18 cellular contexts compared by ENCODE assay signal in the genomic region with DNA sequence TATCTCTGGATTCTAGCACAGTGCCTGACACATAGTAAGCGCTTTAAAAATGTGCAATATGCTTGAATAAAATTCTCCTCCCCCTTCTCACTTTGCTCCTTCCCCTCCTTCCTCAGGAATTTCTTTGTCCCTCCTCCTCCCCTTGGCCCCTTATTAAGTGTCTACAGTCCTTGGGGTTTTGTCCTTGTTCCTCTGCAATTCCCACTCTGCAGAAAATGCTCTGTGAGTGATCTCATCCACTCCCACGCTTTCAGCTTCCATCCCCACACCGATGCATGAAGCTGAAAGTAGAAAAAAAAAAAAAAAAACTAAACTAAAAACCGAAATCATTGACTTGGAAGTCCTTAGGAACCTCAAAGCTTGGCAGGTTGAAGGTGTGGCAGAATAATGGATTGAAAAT.
DNase-seq lines count a peak whose midpoint lies in the region; ATAC-seq and TF ChIP-seq lines count a peak whose summit lies in the region.
"Had no signal": no experiment of that assay in that cellular context is flagged by ENCODE, and none has a peak within 500 bp of the region (broad histone marks: within the 10 kb centered on the region; RNA-seq: fewer than 3 reads in every experiment).

No MANE protein-coding gene starts in this region.

- intact Hi-C loops in A673 (cut with micrococcal nuclease; ENCODE audit: unreplicated experiment), result loop anchor here (1.0 to 5.0 kb wide), 5 partner anchors 79 to 559 kb away; no protein-coding TSS in a partner anchor
- intact Hi-C loops in naive thymus-derived CD4-positive, alpha-beta T cell (cut with micrococcal nuclease), result loop anchor here (2.0 to 10.0 kb wide), 5 partner anchors 49 to 561 kb away; no protein-coding TSS in a partner anchor

- CTCF ChIA-PET in A673 (lab: Charles Lee), result no interaction called here
- CTCF ChIA-PET in naive thymus-derived CD4-positive, alpha-beta T cell (lab: Charles Lee), result interaction anchor here (0.6 to 0.7 kb wide), 3 partner anchors 117 to 717 kb away, joined by 3 to 4 read pairs (median 3); no protein-coding TSS in a partner anchor

- no TSS peak for BruUV-seq in A673 (replicated peaks; lab: Mats Ljungman, UMichigan)

- peak; percentile 68 for DNase-seq in A673 (ENCODE audit: low spot score)
- DNase-seq in SK-N-MC (ENCODE audit: low read depth, low spot score), result no peak
- DNase-seq in islet precursor cell, result peak; percentile 14
- DNase-seq in cortex of kidney (lab: John Stamatoyannopoulos, UW), result no peak
- no peak for DNase-seq in naive thymus-derived CD4-positive, alpha-beta T cell
- DNase-seq in NCI-H345 (lab: John Stamatoyannopoulos, UW), result no peak
- DNase-seq: Calu3; CD8-positive, alpha-beta T cell; DMS79 treated with DMSO at 0.1 percent for 48 hours; GF-D8; H9 had no signal

- H3K27ac ChIP-seq in A673 (ENCODE audit: low read depth, low read length, poor library complexity, severe bottlenecking), result peak overlapping the region; percentile 78
- H3K27ac ChIP-seq in SK-N-MC, result peak overlapping the region; percentile 85; the same call in 1 of the 2 replicates
- H3K27ac ChIP-seq in naive thymus-derived CD4-positive, alpha-beta T cell (ENCODE audit: low read depth, low read length), result no peak overlapping the region
- H3K27ac ChIP-seq: 22Rv1; A549; BLaER1 treated with 17β-estradiol and CSF1 and Interleukin-3, amounts not matched to agents 10 nM and 100 nM; HL-60 had no signal

- peaks cover 3% of the 10 kb centered on the region for H3K9me3 Mint-ChIP-seq in stimulated activated memory B cell treated with anti-CD40 and anti-IgM and Interleukin-4, amounts not matched to agents 10 μg/mL and 1 μg/mL and 100 μg/mL, for 72 hours
- peaks cover 0 to 4% (median 0%) of the 10 kb centered on the region in 11 donors for H3K9me3 Mint-ChIP-seq in naive thymus-derived CD4-positive, alpha-beta T cell
- H3K9me3 Mint-ChIP-seq: CD8-positive, alpha-beta T cell had no signal

- H3K27me3 Mint-ChIP-seq in stimulated activated memory B cell treated with anti-CD40 and anti-IgM and Interleukin-4, amounts not matched to agents 10 μg/mL and 1 μg/mL and 100 μg/mL, for 72 hours, result peaks cover 12% of the 10 kb centered on the region
- peaks cover 8 to 39% (median 16%) of the 10 kb centered on the region in 5 donors for H3K27me3 Mint-ChIP-seq in naive thymus-derived CD4-positive, alpha-beta T cell

- H3K36me3 ChIP-seq in A673 (ENCODE audit: insufficient read depth, low read length, poor library complexity, severe bottlenecking) (no peaks in the 10 kb centered on the region), SK-N-MC (ENCODE audit: insufficient read depth, low read length) (no peaks in the 10 kb centered on the region)
- H3K36me3 ChIP-seq in naive thymus-derived CD4-positive, alpha-beta T cell (ENCODE audit: control insufficient read depth in 2 of 3, insufficient read depth in 3 of 3, low read length in 3 of 3), result no peaks in the 10 kb centered on the region
- H3K36me3 ChIP-seq: BLaER1 treated with 17β-estradiol and CSF1 and Interleukin-3, amounts not matched to agents 10 nM and 100 nM had no signal

- no peak overlapping the region for H3K4me3 ChIP-seq in A673 (ENCODE audit: low read depth, low read length, poor library complexity, severe bottlenecking)
- H3K4me3 ChIP-seq in SK-N-MC, result no peak overlapping the region
- H3K4me3 ChIP-seq in naive thymus-derived CD4-positive, alpha-beta T cell (ENCODE audit: low read length), result no peak overlapping the region
- H3K4me3 ChIP-seq: A549; BLaER1 treated with 17β-estradiol and CSF1 and Interleukin-3, amounts not matched to agents 10 nM and 100 nM had no signal

- peaks cover 23% of the 10 kb centered on the region for H3K4me1 Mint-ChIP-seq in stimulated activated memory B cell treated with anti-CD40 and anti-IgM and Interleukin-4, amounts not matched to agents 10 μg/mL and 1 μg/mL and 100 μg/mL, for 72 hours
- H3K4me1 Mint-ChIP-seq in naive thymus-derived CD4-positive, alpha-beta T cell, result peaks cover 0 to 26% (median 14%) of the 10 kb centered on the region in 7 donors

- TF ChIP-seq CTCF in A673 (conservative IDR thresholded peaks at IDR 0.05; ENCODE audit: low read depth, low read length), result no peak

- H3K9ac ChIP-seq in SK-N-MC (ENCODE audit: insufficient read length), result no peak overlapping the region
- H3K9ac ChIP-seq: BLaER1 treated with 17β-estradiol and CSF1 and Interleukin-3, amounts not matched to agents 10 nM and 100 nM had no signal

- POLR2A ChIA-PET in A673 (lab: Charles Lee; ENCODE audit: low non-redundant PET), result interaction anchor here (0.6 kb wide), 1 partner anchor 87 kb away, joined by 5 read pairs; no protein-coding TSS in a partner anchor
- POLR2A ChIA-PET in naive thymus-derived CD4-positive, alpha-beta T cell (lab: Charles Lee), result no interaction called here

- H3K27ac Mint-ChIP-seq in stimulated activated memory B cell treated with anti-CD40 and anti-IgM and Interleukin-4, amounts not matched to agents 10 μg/mL and 1 μg/mL and 100 μg/mL, for 72 hours, result peak overlapping the region; percentile 50
- H3K27ac Mint-ChIP-seq in naive thymus-derived CD4-positive, alpha-beta T cell, result no peak overlapping the region
- H3K27ac Mint-ChIP-seq: B cell; CD8-positive, alpha-beta T cell had no signal

- no peaks in the 10 kb centered on the region for H3K36me3 Mint-ChIP-seq in stimulated activated memory B cell treated with anti-CD40 and anti-IgM and Interleukin-4, amounts not matched to agents 10 μg/mL and 1 μg/mL and 100 μg/mL, for 72 hours
- H3K36me3 Mint-ChIP-seq in naive thymus-derived CD4-positive, alpha-beta T cell, result no peaks in the 10 kb centered on the region
- H3K36me3 Mint-ChIP-seq: CD8-positive, alpha-beta T cell had no signal

- peaks cover 76% of the 10 kb centered on the region for H3K4me1 ChIP-seq in A673 (ENCODE audit: insufficient read depth, low read length, poor library complexity, severe bottlenecking)
- H3K4me1 ChIP-seq in naive thymus-derived CD4-positive, alpha-beta T cell (ENCODE audit: control insufficient read depth in 2 of 2, insufficient read depth in 2 of 2, low read length in 2 of 2), result no peaks in the 10 kb centered on the region
- H3K4me1 ChIP-seq: A549; BLaER1 treated with 17β-estradiol and CSF1 and Interleukin-3, amounts not matched to agents 10 nM and 100 nM had no signal

- H3K27me3 ChIP-seq in A673 (replicated peaks; ENCODE audit: insufficient read depth, low read depth, low read length, poor library complexity), result no peaks in the 10 kb centered on the region
- no peaks in the 10 kb centered on the region for H3K27me3 ChIP-seq in naive thymus-derived CD4-positive, alpha-beta T cell (ENCODE audit: control insufficient read depth in 2 of 2, insufficient read depth in 2 of 2, low read length in 2 of 2)
- H3K27me3 ChIP-seq: BLaER1 treated with 17β-estradiol and CSF1 and Interleukin-3, amounts not matched to agents 10 nM and 100 nM had no signal

- H3K9me3 ChIP-seq in A673 (ENCODE audit: low read depth, low read length, poor library complexity, severe bottlenecking) (no peaks in the 10 kb centered on the region), SK-N-MC (ENCODE audit: low read depth, low read length) (no peaks in the 10 kb centered on the region)
- no peaks in the 10 kb centered on the region for H3K9me3 ChIP-seq in naive thymus-derived CD4-positive, alpha-beta T cell (ENCODE audit: control insufficient read depth in 2 of 3, low read length in 3 of 3)
- H3K9me3 ChIP-seq: A549 had no signal

- ATAC-seq in stimulated activated memory B cell treated with anti-CD40 and anti-IgM and Interleukin-4, amounts not matched to agents 10 μg/mL and 1 μg/mL and 100 μg/mL, for 72 hours, result no peak
- no peak for ATAC-seq in naive thymus-derived CD4-positive, alpha-beta T cell
- no peak for ATAC-seq in HG03378 (IDR thresholded peaks at IDR 0.05; ENCODE audit: unreplicated experiment)
- ATAC-seq: CD8-positive, alpha-beta T cell had no signal

- H3K4me3 Mint-ChIP-seq in stimulated activated memory B cell treated with anti-CD40 and anti-IgM and Interleukin-4, amounts not matched to agents 10 μg/mL and 1 μg/mL and 100 μg/mL, for 72 hours, result no peak overlapping the region
- H3K4me3 Mint-ChIP-seq in naive thymus-derived CD4-positive, alpha-beta T cell, result no peak overlapping the region
- H3K4me3 Mint-ChIP-seq: B cell; CD8-positive, alpha-beta T cell; H9 had no signal

Comparison
In these comparisons a context has a peak if more than half of its experiments do, and no peak if none do; other contexts are left out.
1. DNase-seq: peak in A673 (single experiment) and islet precursor cell (single experiment); none in SK-N-MC (single experiment), cortex of kidney (single experiment), naive thymus-derived CD4-positive, alpha-beta T cell (0 of 9) and NCI-H345 (single experiment).